In genomic region chr16:31142109-31143035, GRCh38 we compare ENCODE assay signal across 8 cellular contexts. TPM values are rescaled to one million over a fixed set of nuclear protein-coding genes. Genes with fewer than 3 reads are reported as not detected.
DNase-seq lines count a peak whose midpoint lies in the region; ATAC-seq and TF ChIP-seq lines count a peak whose summit lies in the region.

No MANE protein-coding gene starts in this region.

- WGBS in testis, 2 donors, result 1 to 2% methylated on average over 13 to 70 of the region's 92 CpGs

- peak overlapping the region; percentile 35 to 81 for H3K27ac ChIP-seq in testis

- H3K4me3 ChIP-seq in GM08714 (ENCODE audit: low read length) (peak overlapping the region; percentile 56; the same call in 1 of the 2 replicates), NB4 (ENCODE audit: low read depth, low read length) (peak overlapping the region; percentile 51), testis (peak overlapping the region; percentile 51 to 52)

- ATAC-seq in HG02588 (IDR thresholded peaks at IDR 0.05; ENCODE audit: unreplicated experiment), result peak; percentile 77
- peak; percentile 97 for ATAC-seq in omental fat pad (ENCODE audit: low FRiP score)

- TF ChIP-seq CTCF in NB4 (IDR thresholded peaks at IDR 0.05; ENCODE audit: low read depth, low read length) (peak; percentile 87), omental fat pad (IDR thresholded peaks at IDR 0.05) (peak in 2 of 3 donors; percentile 98 to 99), testis (IDR thresholded peaks at IDR 0.05) (peak; percentile 97 to 99 (median 99))

- peak; percentile 51 for TF ChIP-seq POLR2A in NB4 (IDR thresholded peaks at IDR 0.05; ENCODE audit: extremely low read depth, insufficient read length)
- no peak for TF ChIP-seq POLR2A in testis (IDR thresholded peaks at IDR 0.05)

- intact Hi-C loops in testis (cut with DNase I; ENCODE audit: low total_unique reads), result loop anchor here (10.0 kb wide), 2 partner anchors 58 to 158 kb away; partner anchors contain the start of genes HSD3B7 and PRSS53

- no peaks in the 10 kb centered on the region for H3K27me3 ChIP-seq in testis

- no peaks in the 10 kb centered on the region for H3K9me3 ChIP-seq in testis

- no peaks in the 10 kb centered on the region for H3K36me3 ChIP-seq in testis (ENCODE audit: low read depth, missing control alignments)

- H3K4me1 ChIP-seq in testis, result peaks cover 10% of the 10 kb centered on the region

- DNase-seq in NB4 (ENCODE audit: low read depth) (peak; percentile 98), SK-N-DZ (ENCODE audit: low spot score) (peak; percentile 98), glomerular endothelial cell (ENCODE audit: extremely low read depth, low read depth, low spot score) (peak; percentile 78), omental fat pad (ENCODE audit: low spot score) (peak; percentile 93), testis (peak; percentile 99)
- peak; percentile 98 for DNase-seq in activated naive CD4-positive, alpha-beta T cell treated with anti-CD3 and anti-CD28 coated beads, Interleukin-2, amount 50 U/mL, for 16 hours

RNA-seq across cellular contexts. Expression of gene PRSS8, which starts 6.8 kb away (rescaled TPM):
- 0.70 and 1.0 TPM in 2 replicates for polyA plus RNA-seq in SK-N-DZ (2014; cell fraction: cytosol; rRNA removed)
- polyA plus RNA-seq in SK-N-DZ (2014; cell fraction: nucleus; rRNA removed), result 0.12 and 1.0 TPM in 2 replicates
- total RNA-seq in glomerular endothelial cell, result 0.12 and 1.5 TPM in 2 replicates
- total RNA-seq in omental fat pad, result 1 to 10 TPM in 2 of 4 donors, under 1 TPM in 1, not detected in 1; 0.31 to 2.6 (median 2.6) TPM
- under 1 TPM; 0.74 to 0.79 TPM for total RNA-seq in testis
- polyA plus RNA-seq in testis (ENCODE audit: insufficient read depth, low read depth, low replicate concordance), result 1.5 TPM

RNA-seq across cellular contexts. Expression of gene PRSS36, which starts 7.5 kb away (rescaled TPM):
- polyA plus RNA-seq in SK-N-DZ (2014; cell fraction: cytosol; rRNA removed), result 0.22 and 0.46 TPM in 2 replicates
- 0.24 and 1.3 TPM in 2 replicates for polyA plus RNA-seq in SK-N-DZ (2014; cell fraction: nucleus; rRNA removed)
- total RNA-seq in glomerular endothelial cell, result 0.10 TPM in 1 of 2 replicates, not detected in the other
- 1 to 10 TPM; 4.1 to 8.8 (median 6.8) TPM for total RNA-seq in omental fat pad
- total RNA-seq in testis, result 1 to 10 TPM; 7.1 to 8.3 TPM
- 5.4 TPM for polyA plus RNA-seq in testis (ENCODE audit: insufficient read depth, low read depth, low replicate concordance)

RNA-seq across cellular contexts. Expression of gene KAT8, which starts 24.9 kb away (rescaled TPM):
- 116 and 121 TPM in 2 replicates for polyA plus RNA-seq in SK-N-DZ (2014; cell fraction: cytosol; rRNA removed)
- polyA plus RNA-seq in SK-N-DZ (2014; cell fraction: nucleus; rRNA removed), result 109 and 110 TPM in 2 replicates
- total RNA-seq in glomerular endothelial cell, result 29.1 and 32.6 TPM in 2 replicates
- total RNA-seq in omental fat pad, result 10 to 100 TPM; 39.4 to 72.2 (median 49.1) TPM
- total RNA-seq in testis, result 100 to 1,000 TPM in 1 of 2 donors, 10 to 100 TPM in 1; 96.9 to 111 TPM
- 86.0 TPM for polyA plus RNA-seq in testis (ENCODE audit: insufficient read depth, low read depth, low replicate concordance)

RNA-seq across cellular contexts. Expression of gene BCKDK, which starts 34.2 kb away (rescaled TPM):
- polyA plus RNA-seq in SK-N-DZ (2014; cell fraction: cytosol; rRNA removed), result 24.8 and 28.5 TPM in 2 replicates
- polyA plus RNA-seq in SK-N-DZ (2014; cell fraction: nucleus; rRNA removed), result 32.7 and 47.2 TPM in 2 replicates
- total RNA-seq in glomerular endothelial cell (67.5 and 73.5 TPM in 2 replicates), omental fat pad (10 to 100 TPM; 34.5 to 52.5 (median 43.4) TPM), testis (10 to 100 TPM; 68.8 to 69.1 TPM)
- polyA plus RNA-seq in testis (ENCODE audit: insufficient read depth, low read depth, low replicate concordance), result 34.5 TPM

RNA-seq across cellular contexts. Expression of gene FUS, which starts 37.6 kb away (rescaled TPM):
- polyA plus RNA-seq in SK-N-DZ (2014; cell fraction: cytosol; rRNA removed), result 19.0 and 45.5 TPM in 2 replicates
- polyA plus RNA-seq in SK-N-DZ (2014; cell fraction: nucleus; rRNA removed), result 84.9 and 352 TPM in 2 replicates
- total RNA-seq in glomerular endothelial cell (66.1 and 107 TPM in 2 replicates), omental fat pad (100 to 1,000 TPM in 2 of 4 donors, 10 to 100 TPM in 2; 65.0 to 162 (median 116) TPM), testis (100 to 1,000 TPM; 205 to 217 TPM)
- 423 TPM for polyA plus RNA-seq in testis (ENCODE audit: insufficient read depth, low read depth, low replicate concordance)

Comparison
In these comparisons a context has a peak if more than half of its experiments do, and no peak if none do; other contexts are left out.
1. Peak in every context shown above with its lines: DNase-seq, ATAC-seq, H3K4me3 ChIP-seq and H3K27ac ChIP-seq.